Comparison of ENCODE assay signal across 8 cellular contexts in the genomic region with DNA sequence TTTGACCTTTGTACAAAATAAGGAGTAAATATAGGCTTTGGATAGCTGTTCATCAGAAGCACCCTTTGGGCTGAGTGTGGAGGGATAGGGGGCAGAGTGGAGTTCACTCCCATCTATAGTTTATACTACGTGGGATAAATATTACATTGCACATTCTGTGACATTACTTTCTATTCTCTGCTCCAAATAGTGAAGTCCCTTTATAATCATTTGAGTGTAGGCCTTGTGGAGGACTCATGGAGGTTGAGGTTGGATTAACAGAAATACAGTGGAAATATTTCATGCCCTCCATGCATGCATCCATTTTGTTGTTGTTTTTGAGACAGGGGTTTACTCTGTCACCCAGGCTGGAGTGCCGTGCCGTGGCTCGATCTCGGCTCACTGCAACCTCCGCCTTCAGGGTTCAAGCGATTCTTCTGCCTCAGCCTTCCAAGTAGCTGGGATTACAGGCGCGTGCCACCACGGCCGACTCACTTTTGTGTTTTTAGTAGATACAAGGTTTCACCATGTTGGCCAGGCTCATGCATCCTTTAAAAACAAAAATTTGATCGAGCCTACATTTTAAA. TPM values are rescaled to one million over a fixed set of nuclear protein-coding genes. Genes with fewer than 3 reads are reported as not detected.
DNase-seq lines count a peak whose midpoint lies in the region; ATAC-seq, FAIRE-seq and TF ChIP-seq lines count a peak whose summit lies in the region.

No MANE protein-coding gene starts in this region.

- FAIRE-seq in K562 (lab: Jason Lieb, UNC): peak; percentile 59

- H3K9ac ChIP-seq in K562 (ENCODE audit: insufficient read depth in 1 of 2, low read depth in 2 of 2, low read length in 2 of 2): peak overlapping the region; percentile 90 to 93

- no peak for DNase-seq in Caco-2
- DNase-seq in K562 (ENCODE audit: extremely low read depth in 1 of 4, low spot score in 3 of 4): peak in 3 of 4 experiments; percentile 18 to 47 (median 35)
- no peak for DNase-seq in left colon
- DNase-seq in suprapubic skin (ENCODE audit: low spot score in 2 of 2): no peak
- no peak for DNase-seq in amniotic stem cell (lab: John Stamatoyannopoulos, UW)

- no peak for TF ChIP-seq POLR2A in K562 (conservative IDR thresholded peaks at IDR 0.05)
- no peak for TF ChIP-seq POLR2A in suprapubic skin (IDR thresholded peaks at IDR 0.05)

- H3K9me3 ChIP-seq in Caco-2: no peaks in the 10 kb centered on the region
- H3K9me3 ChIP-seq in K562 (replicated peaks; ENCODE audit: control insufficient read depth, insufficient read depth, low read depth, low read length): peaks cover 5% of the 10 kb centered on the region
- H3K9me3 ChIP-seq in suprapubic skin: no peaks in the 10 kb centered on the region

- H3K4me3 ChIP-seq in Caco-2 (ENCODE audit: low read depth, low read length) (peak overlapping the region; percentile 81), K562 (peak overlapping the region; percentile 87), suprapubic skin (peak overlapping the region; percentile 97)

- 1% methylated on average over 9 of the region's 12 CpGs for WGBS in K562 (ENCODE audit: insufficient coverage, low coverage, missing lambda C conversion rate)
- WGBS in suprapubic skin: 77% methylated on average over 12 of the region's 12 CpGs

- ATAC-seq in K562: peak; percentile 41
- ATAC-seq in left colon: peak; percentile 13
- no peak for ATAC-seq in HG03095 (IDR thresholded peaks at IDR 0.05; ENCODE audit: unreplicated experiment)
- ATAC-seq in GM21619 (IDR thresholded peaks at IDR 0.05; ENCODE audit: unreplicated experiment): no peak

- in situ Hi-C loops in K562 (cut with MboI): no loop called here

- CTCF ChIA-PET in Caco-2 (lab: Charles Lee) (interaction anchor here (1.3 kb wide), 1 partner anchor 208 kb away, joined by 3 read pairs; no protein-coding TSS in a partner anchor), K562 (lab: Yijun Ruan, JAX; ENCODE audit: low intra/inter-chr PET ratio) (no interaction called here)

- H3K27ac ChIP-seq in K562 (ENCODE audit: extremely low read depth, low read depth, low read length) (peak overlapping the region; percentile 96), suprapubic skin (peak overlapping the region; percentile 94)

- TSS peak; percentile 25 for BruUV-seq in Caco-2 (replicated peaks; lab: Mats Ljungman, UMichigan)
- TSS peak; percentile 33 for BruUV-seq in K562 (replicated peaks; lab: Mats Ljungman, UMichigan)

- TF ChIP-seq EP300 in K562 (IDR thresholded peaks at IDR 0.05; ENCODE audit: low read length): no peak
- TF ChIP-seq EP300 in suprapubic skin (IDR thresholded peaks at IDR 0.05): no peak

- H4K20me1 ChIP-seq in K562 (replicated peaks; ENCODE audit: control insufficient read depth, insufficient read depth, low read length): no peaks in the 10 kb centered on the region; the same call in 1 of the 2 replicates

- no peaks in the 10 kb centered on the region for H3K9me1 ChIP-seq in K562 (ENCODE audit: control insufficient read depth, insufficient read depth, low read length)

- no peaks in the 10 kb centered on the region for H3K9me3 Mint-ChIP-seq in Caco-2 (ENCODE audit: unreplicated experiment)

- peak overlapping the region; percentile 93 for H3K4me2 ChIP-seq in K562 (ENCODE audit: insufficient read depth, low read length)

- H3K4me1 ChIP-seq in Caco-2 (peaks cover 15% of the 10 kb centered on the region), K562 (replicated peaks in 1 of 2; ENCODE audit: control insufficient read depth in 2 of 2, insufficient read depth in 2 of 2, low read length in 2 of 2) (peaks cover 11 to 40% of the 10 kb centered on the region in 2 experiments), suprapubic skin (peaks cover 55% of the 10 kb centered on the region)

- peak overlapping the region; percentile 94 for H3K4me3 Mint-ChIP-seq in Caco-2 (ENCODE audit: unreplicated experiment)

- no peak for TF ChIP-seq RAD21 in K562 (CRISPR knock-in tag; conservative IDR thresholded peaks at IDR 0.05 in 1 of 2, IDR thresholded peaks at IDR 0.05 in 1 of 2)

- H3K27me3 ChIP-seq in Caco-2 (replicated peaks; ENCODE audit: control insufficient read depth, insufficient read depth, low read length) (no peaks in the 10 kb centered on the region), K562 (ENCODE audit: control insufficient read depth in 2 of 2, insufficient read depth in 2 of 2, low read length in 2 of 2) (no peaks in the 10 kb centered on the region), suprapubic skin (no peaks in the 10 kb centered on the region)

- H3K36me3 Mint-ChIP-seq in Caco-2 (ENCODE audit: insufficient read depth, unreplicated experiment): no peaks in the 10 kb centered on the region

- peak in 1 of 2 experiments; percentile 18 for TF ChIP-seq CTCF in Caco-2 (IDR thresholded peaks at IDR 0.05; ENCODE audit: insufficient read depth in 1 of 2, low read depth in 1 of 2, low read length in 1 of 2, severe bottlenecking in 1 of 2, unreplicated experiment in 1 of 2)
- peak; percentile 49; the same call in 1 of the 2 replicates for TF ChIP-seq CTCF in LNCAP (IDR thresholded peaks at IDR 0.05)
- TF ChIP-seq CTCF in K562 (IDR thresholded peaks at IDR 0.05 in 2 of 3, conservative IDR thresholded peaks at IDR 0.05 in 1 of 3; ENCODE audit: insufficient read depth in 2 of 3, low read depth in 1 of 3, low read length in 3 of 3): peak in 2 of 3 experiments; percentile 36 to 40; a peak in 3 of 6 replicates
- no peak for TF ChIP-seq CTCF in suprapubic skin (IDR thresholded peaks at IDR 0.05)

- peaks cover 67% of the 10 kb centered on the region for H3K79me2 ChIP-seq in K562 (ENCODE audit: control insufficient read depth, insufficient read depth, low read length)

- intact Hi-C loops in Caco-2 (cut with micrococcal nuclease; ENCODE audit: unreplicated experiment): loop anchor here (1.0 kb wide), 1 partner anchor 7 kb away; no protein-coding TSS in a partner anchor
- intact Hi-C loops in K562 (cut with micrococcal nuclease): loop anchor here (5.0 kb wide), 1 partner anchor 1427 kb away; no protein-coding TSS in a partner anchor
- intact Hi-C loops in left colon (cut with DNase I, micrococcal nuclease): no loop called here

- POLR2A ChIA-PET in Caco-2 (lab: Charles Lee) (interaction anchor here (0.7 kb wide), 1 partner anchor 363 kb away, joined by 3 read pairs; no protein-coding TSS in a partner anchor), K562 (lab: Yijun Ruan, JAX) (interaction anchor here (0.6 to 2.1 kb wide), 5 partner anchors 8 to 17 kb away, joined by 3 to 6 read pairs (median 4); no protein-coding TSS in a partner anchor)

- peaks cover 17% of the 10 kb centered on the region for H3K4me1 Mint-ChIP-seq in Caco-2 (ENCODE audit: low read depth, unreplicated experiment)

- no peaks in the 10 kb centered on the region for H3K27me3 Mint-ChIP-seq in Caco-2 (ENCODE audit: insufficient read depth, unreplicated experiment)

- H3K27ac Mint-ChIP-seq in Caco-2 (ENCODE audit: unreplicated experiment): peak overlapping the region; percentile 64

- H3K36me3 ChIP-seq in Caco-2 (ENCODE audit: control insufficient read depth, insufficient read depth, low read length) (peaks cover 1% of the 10 kb centered on the region; the same call in 1 of the 2 replicates), K562 (ENCODE audit: control insufficient read depth, insufficient read depth, low read length) (peaks cover 21% of the 10 kb centered on the region; the same call in 2 of the 3 replicates), suprapubic skin (no peaks in the 10 kb centered on the region)

- peak overlapping the region; percentile 77 for H2AFZ ChIP-seq in K562 (ENCODE audit: low read depth, low read length)

RNA-seq across cellular contexts. Expression of a gene that starts 1.4 kb away (rescaled TPM):
- total RNA-seq in Caco-2 (2022) (45.4 and 54.6 TPM in 2 replicates), K562 (2014; rRNA removed) (170 and 210 TPM in 2 replicates), K562 (2014; rRNA removed; fragmentation: Illumina TruSeq; extraction: Trizol) (112 and 123 TPM in 2 replicates), K562 (2015; rRNA removed; fragmentation: Illumina TruSeq; extraction: Trizol) (75.4 and 75.5 TPM in 2 replicates), K562 (2021) (95.0 and 103 TPM in 2 replicates), left colon (100 to 1,000 TPM in 1 of 2 donors, 10 to 100 TPM in 1; 92.5 to 104 TPM), suprapubic skin (100 to 1,000 TPM in 1 of 4 donors, 10 to 100 TPM in 3; 54.6 to 125 (median 75.5) TPM)
- total RNA-seq in K562 (2011; cell fraction: chromatin; rRNA removed; ENCODE audit: low replicate concordance): 54.6 and 85.9 TPM in 2 replicates
- 78.3 and 80.9 TPM in 2 replicates for total RNA-seq in K562 (2011; cell fraction: nucleolus; rRNA removed)
- 85.9 and 96.9 TPM in 2 replicates for total RNA-seq in K562 (2011; cell fraction: nucleoplasm; rRNA removed)
- polyA plus RNA-seq in K562 (2011; rRNA removed) (66.5 and 91.9 TPM in 2 replicates), K562 (2014; fragmentation: Illumina TruSeq; extraction: Trizol) (62.8 and 69.4 TPM in 2 replicates), K562 (2014; fragmentation: Nextera tagmentation; extraction: Ambion mirVana) (10 to 100 TPM; 15.3 to 24.3 TPM), K562 (2014; rRNA removed) (92.5 and 111 TPM in 2 replicates)
- 47.4 and 49.6 TPM in 2 replicates for polyA plus RNA-seq in K562 (2011; cell fraction: cytosol; rRNA removed)
- polyA plus RNA-seq in K562 (2011; cell fraction: nucleus; rRNA removed): 42.3 and 43.3 TPM in 2 replicates
- 75.7 and 82.7 TPM in 2 replicates for polyA plus RNA-seq in K562 (2012)
- polyA minus RNA-seq in K562 (2011; rRNA and poly(A)+ RNA removed): 32.0 and 33.2 TPM in 2 replicates
- 25.0 and 28.9 TPM in 2 replicates for polyA minus RNA-seq in K562 (2011; cell fraction: cytosol; rRNA and poly(A)+ RNA removed)
- polyA minus RNA-seq in K562 (2011; cell fraction: nucleus; rRNA and poly(A)+ RNA removed): 58.8 and 71.3 TPM in 2 replicates

RNA-seq across cellular contexts. Expression of a gene that starts 40.4 kb away (rescaled TPM):
- 0.16 TPM in 1 of 2 replicates, not detected in the other for total RNA-seq in Caco-2 (2022)
- total RNA-seq in K562 (2011; cell fraction: chromatin; rRNA removed; ENCODE audit: low replicate concordance): 0.35 and 0.97 TPM in 2 replicates
- 0.33 TPM in 1 of 2 replicates, not detected in the other for total RNA-seq in K562 (2011; cell fraction: nucleolus; rRNA removed)
- total RNA-seq in K562 (2011; cell fraction: nucleoplasm; rRNA removed): 0.37 and 0.46 TPM in 2 replicates
- 0.37 TPM in 1 of 2 replicates, not detected in the other for total RNA-seq in K562 (2014; rRNA removed)
- 0.15 TPM in 1 of 2 replicates, not detected in the other for total RNA-seq in K562 (2014; rRNA removed; fragmentation: Illumina TruSeq; extraction: Trizol)
- total RNA-seq in K562 (2015; rRNA removed; fragmentation: Illumina TruSeq; extraction: Trizol): 0.22 TPM in 1 of 2 replicates, not detected in the other
- not detected in 2 replicates for total RNA-seq in K562 (2021)
- 0.11 and 0.16 TPM in 2 replicates for polyA plus RNA-seq in K562 (2011; rRNA removed)
- not detected in 2 replicates for polyA plus RNA-seq in K562 (2011; cell fraction: cytosol; rRNA removed)
- 0.10 and 0.11 TPM in 2 replicates for polyA plus RNA-seq in K562 (2011; cell fraction: nucleus; rRNA removed)
- 0.16 and 0.29 TPM in 2 replicates for polyA plus RNA-seq in K562 (2012)
- polyA plus RNA-seq in K562 (2014; fragmentation: Illumina TruSeq; extraction: Trizol): not detected in 2 replicates
- polyA plus RNA-seq in K562 (2014; fragmentation: Nextera tagmentation; extraction: Ambion mirVana): under 1 TPM; 0.25 TPM
- not detected in 2 replicates for polyA plus RNA-seq in K562 (2014; rRNA removed)
- 0.15 TPM in 1 of 2 replicates, not detected in the other for polyA minus RNA-seq in K562 (2011; rRNA and poly(A)+ RNA removed)
- not detected in 2 replicates for polyA minus RNA-seq in K562 (2011; cell fraction: cytosol; rRNA and poly(A)+ RNA removed)
- 0.11 and 0.13 TPM in 2 replicates for polyA minus RNA-seq in K562 (2011; cell fraction: nucleus; rRNA and poly(A)+ RNA removed)
- under 1 TPM; 0.15 to 0.20 TPM for total RNA-seq in left colon
- under 1 TPM in 1 of 4 donors, not detected in 3; 0.24 TPM for total RNA-seq in suprapubic skin

Comparison
In these comparisons a context has a peak if more than half of its experiments do, and no peak if none do; other contexts are left out.
1. DNase-seq: peak in K562 (3 of 4); none in Caco-2 (0 of 2), left colon (0 of 2), suprapubic skin (0 of 2) and amniotic stem cell (single experiment).
2. CTCF ChIP-seq: peak in LNCAP (single experiment) and K562 (2 of 3); none in suprapubic skin (0 of 2).
3. ATAC-seq: peak in K562 (single experiment) and left colon (single experiment); none in HG03095 (single experiment) and GM21619 (single experiment).
4. intact Hi-C loops: an anchor here in Caco-2 (1.0 kb wide) and K562 (5.0 kb wide); none called in left colon.
5. Peak in every context shown above with its lines, with median percentiles within 50 percentile points of each other: H3K4me3 ChIP-seq.